3 cellular contexts compared by ENCODE assay signal in genomic region chr2:43698140-43698539, GRCh38. TPM values are rescaled to one million over a fixed set of nuclear protein-coding genes. Genes with fewer than 3 reads are reported as not detected.
"Had no signal": no experiment of that assay in that cellular context is flagged by ENCODE, and none has a peak within 500 bp of the region (broad histone marks: within the 10 kb centered on the region; RNA-seq: fewer than 3 reads in every experiment).

No MANE protein-coding gene starts in this region.

RNA-seq across cellular contexts. Expression of gene C1GALT1C1L, which starts 21.9 kb away (rescaled TPM):
- total RNA-seq: mononuclear cell, natural killer cell had no signal
- polyA plus RNA-seq: neural cell had no signal
